In the genomic region with DNA sequence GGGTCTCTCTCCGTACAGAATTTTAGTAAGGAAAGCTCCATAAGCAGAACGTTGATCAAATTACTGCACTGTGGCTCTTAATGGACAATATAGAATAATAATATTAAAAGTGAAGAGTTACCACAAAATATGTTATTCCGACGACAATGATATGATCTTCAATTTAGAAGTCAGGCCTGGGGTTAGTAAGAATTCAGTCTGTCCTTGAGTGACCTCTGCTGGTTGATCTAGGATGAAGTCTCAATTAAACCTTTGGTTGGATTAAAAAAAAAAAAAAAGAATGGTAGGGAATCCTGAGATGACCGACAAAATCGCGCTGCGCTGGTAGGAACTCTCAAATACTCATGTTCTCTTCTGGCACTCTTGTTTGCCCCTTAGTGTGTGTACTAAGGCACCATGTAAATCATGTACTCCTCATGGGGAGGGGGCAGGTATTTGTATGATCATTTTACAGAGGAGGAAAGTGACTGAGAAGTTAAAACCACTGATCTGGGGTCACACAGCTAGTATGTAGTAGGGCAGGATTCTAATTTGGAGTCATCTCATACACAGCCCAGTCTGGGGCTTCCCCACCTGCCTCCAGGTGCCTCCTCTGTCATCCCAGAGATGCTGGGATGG, we compare ENCODE assay signal across 9 cellular contexts.
DNase-seq lines count a peak whose midpoint lies in the region; ATAC-seq and TF ChIP-seq lines count a peak whose summit lies in the region.
"Had no signal": no experiment of that assay in that cellular context is flagged by ENCODE, and none has a peak within 500 bp of the region (broad histone marks: within the 10 kb centered on the region; RNA-seq: fewer than 3 reads in every experiment).

No MANE protein-coding gene starts in this region.

- H3K9me3 Mint-ChIP-seq in activated T-cell treated with anti-CD3 and anti-CD28 coated beads, Interleukin-2, amount 50 U/mL, for 24 hours: no peaks in the 10 kb centered on the region
- peaks cover 0 to 2% (median 0%) of the 10 kb centered on the region in 6 donors for H3K9me3 Mint-ChIP-seq in immature natural killer cell

- peaks cover 8% of the 10 kb centered on the region for H3K4me1 ChIP-seq in psoas muscle
- H3K4me1 ChIP-seq: BLaER1 had no signal

- TF ChIP-seq CTCF in fibroblast of villous mesenchyme (IDR thresholded peaks at IDR 0.05; ENCODE audit: insufficient read depth, low read depth, low read length) (peak; percentile 51), psoas muscle (IDR thresholded peaks at IDR 0.05) (peak; percentile 31)

- H3K4me3 Mint-ChIP-seq in activated T-cell treated with anti-CD3 and anti-CD28 coated beads, Interleukin-2, amount 50 U/mL, for 24 hours: no peak overlapping the region
- no peak overlapping the region for H3K4me3 Mint-ChIP-seq in immature natural killer cell

- no peaks in the 10 kb centered on the region for H3K36me3 ChIP-seq in psoas muscle (ENCODE audit: insufficient read depth in 1 of 2, low read depth in 1 of 2)
- H3K36me3 ChIP-seq: BLaER1 had no signal

- peak in 1 of 4 donors; percentile 35 for ATAC-seq in psoas muscle

- whole genome bisulfite sequencing in psoas muscle, 3 donors: 22 to 28% (median 26%) methylated on average over 8 of the region's 8 CpGs

- intact Hi-C loops in psoas muscle (cut with DNase I): loop anchor here (1.0 to 5.0 kb wide), 5 partner anchors 127 to 463 kb away; no protein-coding TSS in a partner anchor

- no peaks in the 10 kb centered on the region for H3K27me3 ChIP-seq in psoas muscle (ENCODE audit: insufficient read depth in 3 of 3, low read length in 2 of 3)
- H3K27me3 ChIP-seq: BLaER1 had no signal

- peaks cover 8% of the 10 kb centered on the region for H3K27me3 Mint-ChIP-seq in activated T-cell treated with anti-CD3 and anti-CD28 coated beads, Interleukin-2, amount 50 U/mL, for 24 hours
- peaks cover 0 to 13% (median 5%) of the 10 kb centered on the region in 3 donors for H3K27me3 Mint-ChIP-seq in immature natural killer cell (ENCODE audit: low read depth in 3 of 3)

- H3K27ac Mint-ChIP-seq in activated T-cell treated with anti-CD3 and anti-CD28 coated beads, Interleukin-2, amount 50 U/mL, for 24 hours: no peak overlapping the region
- no peak overlapping the region for H3K27ac Mint-ChIP-seq in immature natural killer cell

- no peaks in the 10 kb centered on the region for H3K36me3 Mint-ChIP-seq in activated T-cell treated with anti-CD3 and anti-CD28 coated beads, Interleukin-2, amount 50 U/mL, for 24 hours (ENCODE audit: low read depth)
- H3K36me3 Mint-ChIP-seq in immature natural killer cell: no peaks in the 10 kb centered on the region

- peak; percentile 67 for DNase-seq in NCI-H510A treated with DMSO at 0.1 percent for 48 hours (lab: John Stamatoyannopoulos, UW)
- no peak for DNase-seq in NCI-H510A (lab: John Stamatoyannopoulos, UW)
- DNase-seq in LoVo (ENCODE audit: low spot score): peak; percentile 54
- DNase-seq in SHP77 treated with DMSO at 0.1 percent for 48 hours (lab: John Stamatoyannopoulos, UW): peak; percentile 61
- DNase-seq in fibroblast of villous mesenchyme (ENCODE audit: low read depth): peak; percentile 56
- no peak for DNase-seq in psoas muscle
- no peak for DNase-seq in activated T-cell treated with anti-CD3 and anti-CD28 coated beads, Interleukin-2, amount 50 U/mL, for 24 hours
- no peak for DNase-seq in immature natural killer cell

- H3K4me3 ChIP-seq in fibroblast of villous mesenchyme (ENCODE audit: low read depth, low read length) (no peak overlapping the region), psoas muscle (no peak overlapping the region)
- H3K4me3 ChIP-seq: BLaER1 had no signal

- H3K4me1 Mint-ChIP-seq in activated T-cell treated with anti-CD3 and anti-CD28 coated beads, Interleukin-2, amount 50 U/mL, for 24 hours (ENCODE audit: low read depth): no peaks in the 10 kb centered on the region
- no peaks in the 10 kb centered on the region for H3K4me1 Mint-ChIP-seq in immature natural killer cell

- no peaks in the 10 kb centered on the region for H3K9me3 ChIP-seq in psoas muscle
- H3K9me3 ChIP-seq: BLaER1 had no signal

- H3K27ac ChIP-seq in psoas muscle: no peak overlapping the region
- H3K27ac ChIP-seq: BLaER1 had no signal

Comparison
In these comparisons a context has a peak if more than half of its experiments do, and no peak if none do; other contexts are left out.
1. DNase-seq: peak in NCI-H510A treated with DMSO at 0.1 percent for 48 hours (single experiment), LoVo (single experiment), SHP77 treated with DMSO at 0.1 percent for 48 hours (single experiment) and fibroblast of villous mesenchyme (single experiment); none in NCI-H510A (single experiment), psoas muscle (0 of 2), activated T-cell treated with anti-CD3 and anti-CD28 coated beads, Interleukin-2, amount 50 U/mL, for 24 hours (single experiment) and immature natural killer cell (0 of 3).